20 cellular contexts compared by ENCODE assay signal in the genomic region with DNA sequence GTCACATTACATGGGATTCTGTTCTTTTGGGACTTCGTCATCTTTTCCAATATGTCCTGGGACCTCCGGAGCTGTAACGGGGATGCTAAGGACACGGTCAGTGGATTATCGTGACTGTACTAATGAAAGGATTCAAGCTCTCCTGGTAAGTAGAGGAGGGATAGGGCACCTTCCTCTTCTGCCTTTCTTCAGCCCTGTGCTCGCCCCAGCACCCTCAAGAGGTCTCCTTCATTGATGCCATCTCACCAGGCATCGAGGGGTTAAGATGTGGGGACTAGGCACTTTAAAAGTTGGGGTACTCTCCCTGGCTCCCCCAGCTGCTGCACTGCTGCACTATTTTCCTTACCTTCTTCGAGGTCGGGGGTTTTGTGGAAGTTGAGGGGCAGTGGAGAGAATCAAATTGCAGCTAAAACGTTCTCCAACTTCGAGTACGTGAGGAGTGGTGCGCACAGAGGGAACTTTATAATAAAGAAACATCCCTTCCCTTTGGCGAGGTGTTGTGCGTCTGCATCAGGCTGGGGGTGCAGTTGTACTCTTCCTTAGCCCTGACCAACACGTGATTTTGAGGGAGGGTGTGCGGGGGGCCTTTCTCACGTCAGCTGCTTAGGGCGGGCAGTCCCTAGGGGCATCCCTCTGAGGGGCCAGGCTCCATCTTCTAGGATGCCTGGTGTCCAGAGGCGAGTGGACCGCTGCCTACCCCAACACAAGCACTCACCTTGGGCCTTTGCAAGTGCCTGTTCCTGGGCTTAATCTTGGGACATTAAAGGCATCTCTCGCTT.
DNase-seq lines count a peak whose midpoint lies in the region; ATAC-seq, FAIRE-seq and TF ChIP-seq lines count a peak whose summit lies in the region.
"Had no signal": no experiment of that assay in that cellular context is flagged by ENCODE, and none has a peak within 500 bp of the region (broad histone marks: within the 10 kb centered on the region; RNA-seq: fewer than 3 reads in every experiment).

No MANE protein-coding gene starts in this region.

- no peak for ATAC-seq in GM21528 (IDR thresholded peaks at IDR 0.05; ENCODE audit: low FRiP score, unreplicated experiment)

- no peak for TF ChIP-seq CTCF in keratinocyte (optimal IDR thresholded peaks at IDR 0.05 in 1 of 3, IDR thresholded peaks at IDR 0.05 in 1 of 3, conservative IDR thresholded peaks at IDR 0.05 in 1 of 3; ENCODE audit: extremely low read depth in 1 of 3, insufficient read depth in 2 of 3, low read length in 3 of 3)

- no peaks in the 10 kb centered on the region for H3K9me3 ChIP-seq in keratinocyte (ENCODE audit: control insufficient read depth, low read depth, low read length)
- no peaks in the 10 kb centered on the region for H3K9me3 ChIP-seq in skeletal muscle satellite cell (replicated peaks; ENCODE audit: low read length)
- H3K9me3 ChIP-seq: HAP-1, ovary, testis had no signal

- H4K20me1 ChIP-seq in keratinocyte (ENCODE audit: control insufficient read depth, extremely low read depth, insufficient read depth, low read length) = no peaks in the 10 kb centered on the region

- H3K27me3 ChIP-seq in H7 (ENCODE audit: control insufficient read depth, insufficient read depth, low read length) = no peaks in the 10 kb centered on the region
- peaks cover 35% of the 10 kb centered on the region for H3K27me3 ChIP-seq in keratinocyte (ENCODE audit: control insufficient read depth, extremely low read depth, insufficient read depth, low read length)
- H3K27me3 ChIP-seq in skeletal muscle satellite cell (ENCODE audit: control insufficient read depth, insufficient read depth, low read length) = peaks cover 28% of the 10 kb centered on the region
- H3K27me3 ChIP-seq: ovary, spleen, testis had no signal

- no peaks in the 10 kb centered on the region for H3K4me1 ChIP-seq in keratinocyte (ENCODE audit: control insufficient read depth, extremely low read depth, insufficient read depth, low read length)
- no peaks in the 10 kb centered on the region for H3K4me1 ChIP-seq in skeletal muscle satellite cell (ENCODE audit: control insufficient read depth, insufficient read depth, low read length)
- H3K4me1 ChIP-seq: HAP-1, spleen had no signal

- H3K36me3 ChIP-seq in H7 (replicated peaks; ENCODE audit: control insufficient read depth, insufficient read depth, low read length) (no peaks in the 10 kb centered on the region), keratinocyte (ENCODE audit: control insufficient read depth in 2 of 2, extremely low read depth in 1 of 2, insufficient read depth in 2 of 2, low read length in 2 of 2) (no peaks in the 10 kb centered on the region), skeletal muscle satellite cell (ENCODE audit: insufficient read depth, low read length) (no peaks in the 10 kb centered on the region)
- H3K36me3 ChIP-seq: HAP-1, ovary, spleen had no signal

- no peaks in the 10 kb centered on the region for H3K9me1 ChIP-seq in keratinocyte (ENCODE audit: control insufficient read depth, extremely low read depth, insufficient read depth, low read length)

- H3K4me3 ChIP-seq in H7 (ENCODE audit: insufficient read depth, low read depth, low read length) (no peak overlapping the region), keratinocyte (ENCODE audit: control insufficient read depth in 2 of 3, extremely low read depth in 1 of 3, insufficient read depth in 2 of 3, low read depth in 1 of 3, low read length in 3 of 3) (peak overlapping the region in 1 of 3 experiments; percentile 31), skeletal muscle satellite cell (ENCODE audit: low read length) (peak overlapping the region; percentile 63)
- H3K4me3 ChIP-seq: HAP-1, ovary, spleen, testis had no signal

- H3K9ac ChIP-seq in keratinocyte (ENCODE audit: control insufficient read depth, extremely low read depth, insufficient read depth, low read length) (no peak overlapping the region), skeletal muscle satellite cell (ENCODE audit: low read depth, low read length) (no peak overlapping the region)

- dilution Hi-C loops in keratinocyte (cut with MboI; ENCODE audit: extremely low pct_ligation_motif_present, low sequenced_read_pairs) = no loop called here

- H3K4me2 ChIP-seq in keratinocyte (ENCODE audit: control insufficient read depth, extremely low read depth, insufficient read depth, low read depth, low read length) (peak overlapping the region; percentile 64), skeletal muscle satellite cell (ENCODE audit: low read length) (peak overlapping the region; percentile 76)

- H3K79me2 ChIP-seq in keratinocyte (ENCODE audit: control insufficient read depth, insufficient read depth, low read length) = no peaks in the 10 kb centered on the region

- DNase-seq in H7 = peak; percentile 27
- peak in 29 of 56 donors; percentile 9 to 64 (median 34) for DNase-seq in amygdala (lab: John Stamatoyannopoulos, UW)
- no peak for DNase-seq in keratinocyte (ENCODE audit: low read depth, low spot score)
- no peak for DNase-seq in EL
- no peak for DNase-seq in UCSD-AML1 (lab: John Stamatoyannopoulos, UW; ENCODE audit: unreplicated experiment)
- DNase-seq: activated CD4-positive, alpha-beta T cell treated with anti-CD3 and anti-CD28 coated beads, Interleukin-2, amount 10 ng/mL, durations not matched to agents 7 days and 5 days; activated naive CD4-positive, alpha-beta T cell treated with Interleukin-2 at 50 U/mL for 16 hours; CD4-positive, CD25-positive, alpha-beta regulatory T cell; DMS53; effector CD8-positive, alpha-beta T cell; left cardiac atrium; NCI-H1105 treated with DMSO at 0.1 percent for 48 hours; OCI-M1; ovary; spleen; testis had no signal

- no peak overlapping the region for H3K27ac ChIP-seq in keratinocyte (ENCODE audit: control insufficient read depth, insufficient read depth, low read length)
- H3K27ac ChIP-seq: ovary, spleen had no signal

- no peak for FAIRE-seq in keratinocyte (lab: Jason Lieb, UNC)
- FAIRE-seq: bronchial epithelial cell had no signal

- no peak overlapping the region for H2AFZ ChIP-seq in keratinocyte (ENCODE audit: control insufficient read depth, low read length)

Comparison
In these comparisons a context has a peak if more than half of its experiments do, and no peak if none do; other contexts are left out.
1. DNase-seq: peak in H7 (single experiment) and amygdala (29 of 56); none in keratinocyte (single experiment), EL (single experiment) and UCSD-AML1 (single experiment).